2 cellular contexts compared by ENCODE assay signal in genomic region chr18:36051760-36052159, GRCh38.
TF ChIP-seq lines count a peak whose summit lies in the region.

No MANE protein-coding gene starts in this region.

TF ChIP-seq in HEK293, 187 proteins besides CTCF, POLR2A, EP300 and RAD21:
- TF ChIP-seq, protein P1, sequence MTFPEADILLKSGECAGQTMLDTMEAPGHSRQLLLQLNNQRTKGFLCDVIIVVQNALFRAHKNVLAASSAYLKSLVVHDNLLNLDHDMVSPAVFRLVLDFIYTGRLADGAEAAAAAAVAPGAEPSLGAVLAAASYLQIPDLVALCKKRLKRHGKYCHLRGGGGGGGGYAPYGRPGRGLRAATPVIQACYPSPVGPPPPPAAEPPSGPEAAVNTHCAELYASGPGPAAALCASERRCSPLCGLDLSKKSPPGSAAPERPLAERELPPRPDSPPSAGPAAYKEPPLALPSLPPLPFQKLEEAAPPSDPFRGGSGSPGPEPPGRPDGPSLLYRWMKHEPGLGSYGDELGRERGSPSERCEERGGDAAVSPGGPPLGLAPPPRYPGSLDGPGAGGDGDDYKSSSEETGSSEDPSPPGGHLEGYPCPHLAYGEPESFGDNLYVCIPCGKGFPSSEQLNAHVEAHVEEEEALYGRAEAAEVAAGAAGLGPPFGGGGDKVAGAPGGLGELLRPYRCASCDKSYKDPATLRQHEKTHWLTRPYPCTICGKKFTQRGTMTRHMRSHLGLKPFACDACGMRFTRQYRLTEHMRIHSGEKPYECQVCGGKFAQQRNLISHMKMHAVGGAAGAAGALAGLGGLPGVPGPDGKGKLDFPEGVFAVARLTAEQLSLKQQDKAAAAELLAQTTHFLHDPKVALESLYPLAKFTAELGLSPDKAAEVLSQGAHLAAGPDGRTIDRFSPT (tag by site-specific recombination; IDR thresholded peaks at IDR 0.05) = no peak
- peak; percentile 99 for TF ChIP-seq ZNF558 (tag by site-specific recombination; IDR thresholded peaks at IDR 0.05)
TF ChIP-seq in HEK293: peak in this region for 1.

TF ChIP-seq in GM12878, 131 proteins besides CTCF, POLR2A, EP300 and RAD21:
- TF ChIP-seq ZNF24 (IDR thresholded peaks at IDR 0.05) = peak; percentile 27; the same call in 1 of the 2 replicates
- TF ChIP-seq ZNF687 (IDR thresholded peaks at IDR 0.05) = no peak
